In genomic region chr2:43221660-43222471, GRCh38 we compare ENCODE assay signal across 8 cellular contexts. TPM values are rescaled to one million over a fixed set of nuclear protein-coding genes. Genes with fewer than 3 reads are reported as not detected.
DNase-seq lines count a peak whose midpoint lies in the region; ATAC-seq and TF ChIP-seq lines count a peak whose summit lies in the region.

No MANE protein-coding gene starts in this region.

- no peak for TF ChIP-seq CTCF in astrocyte of the cerebellum (IDR thresholded peaks at IDR 0.05; ENCODE audit: low read depth, low read length, missing control alignments)
- no peak for TF ChIP-seq CTCF in right atrium auricular region (IDR thresholded peaks at IDR 0.05)

- peak overlapping the region; percentile 99 to 100 for H3K27ac ChIP-seq in right atrium auricular region

- DNase-seq in DMS 273 treated with DMSO at 0.1 percent for 48 hours (lab: John Stamatoyannopoulos, UW) (peak; percentile 80), Kasumi-1 (lab: John Stamatoyannopoulos, UW) (peak; percentile 75 to 90), SW 1271 (lab: John Stamatoyannopoulos, UW) (peak; percentile 62 to 87), astrocyte of the cerebellum (ENCODE audit: low read depth) (peak; percentile 95), right atrium auricular region (ENCODE audit: low spot score) (peak; percentile 94), pons (ENCODE audit: low spot score) (peak; percentile 97)

- H3K4me1 ChIP-seq in right atrium auricular region = peaks cover 0 to 66% of the 10 kb centered on the region in 2 donors

- no peaks in the 10 kb centered on the region for H3K9me3 ChIP-seq in right atrium auricular region

- H3K4me3 ChIP-seq in astrocyte of the cerebellum (ENCODE audit: low read depth, low read length) (peak overlapping the region; percentile 92), right atrium auricular region (peak overlapping the region; percentile 79 to 92)

- peaks cover 35% of the 10 kb centered on the region for H3K36me3 ChIP-seq in right atrium auricular region

- in situ Hi-C loops in astrocyte of the cerebellum (cut with HindIII; ENCODE audit: low sequenced_read_pairs) = loop anchor here (5.0 to 10.0 kb wide), 4 partner anchors 35 to 390 kb away; no protein-coding TSS in a partner anchor

- ATAC-seq in GM18498 (IDR thresholded peaks at IDR 0.05; ENCODE audit: unreplicated experiment) (no peak), GM18861 (IDR thresholded peaks at IDR 0.05; ENCODE audit: unreplicated experiment) (no peak)

- no peaks in the 10 kb centered on the region for H3K27me3 ChIP-seq in right atrium auricular region

RNA-seq across cellular contexts. Expression of gene ZFP36L2, which starts 4.5 kb away (rescaled TPM):
- 10 to 100 TPM; 43.2 to 47.3 TPM for total RNA-seq in right atrium auricular region
